ENCODE assay signal across 24 cellular contexts in genomic region chr7:127881564-127881963, GRCh38.
A peak's percentile ranks its signal among the peaks of the same experiment; 100 is the strongest.
DNase-seq lines count a peak whose midpoint lies in the region; ATAC-seq lines count a peak whose summit lies in the region.
"Had no signal": no experiment of that assay in that cellular context is flagged by ENCODE, and none has a peak within 500 bp of the region (broad histone marks: within the 10 kb centered on the region; RNA-seq: fewer than 3 reads in every experiment).

No MANE protein-coding gene starts in this region.

- POLR2A ChIA-PET in activated CD4-positive, alpha-beta T cell treated with anti-CD3 and anti-CD28 coated beads for 36 hours (lab: Charles Lee), result no interaction called here

- peaks cover 16% of the 10 kb centered on the region for H3K4me1 Mint-ChIP-seq in activated CD4-positive, alpha-beta T cell treated with anti-CD3 and anti-CD28 coated beads for 36 hours
- peaks cover 45% of the 10 kb centered on the region for H3K4me1 Mint-ChIP-seq in activated T-helper 1 cell treated with anti-CD3 and anti-CD28 coated beads, Interleukin-12 subunit alpha, Interleukin-12 subunit beta, Interleukin-2, Interleukin-4 antibody, amounts not matched to agents 30 ng/mL and 10 ng/mL and 1 ng/mL, durations not matched to agents 14 hours and 24 hours and 36 hours (ENCODE audit: low read depth)
- H3K4me1 Mint-ChIP-seq in stimulated activated memory B cell treated with anti-CD40 and anti-IgM and Interleukin-4, amounts not matched to agents 10 μg/mL and 1 μg/mL and 100 μg/mL, for 72 hours, result peaks cover 25% of the 10 kb centered on the region
- H3K4me1 Mint-ChIP-seq in immature natural killer cell, result peaks cover 2 to 22% of the 10 kb centered on the region in 2 donors

- no peaks in the 10 kb centered on the region for H3K27me3 Mint-ChIP-seq in activated CD4-positive, alpha-beta T cell treated with anti-CD3 and anti-CD28 coated beads for 36 hours
- H3K27me3 Mint-ChIP-seq in activated T-helper 1 cell treated with anti-CD3 and anti-CD28 coated beads, Interleukin-12 subunit alpha, Interleukin-12 subunit beta, Interleukin-2, Interleukin-4 antibody, amounts not matched to agents 30 ng/mL and 10 ng/mL and 1 ng/mL, durations not matched to agents 14 hours and 24 hours and 36 hours (ENCODE audit: insufficient read depth), result no peaks in the 10 kb centered on the region
- no peaks in the 10 kb centered on the region for H3K27me3 Mint-ChIP-seq in stimulated activated memory B cell treated with anti-CD40 and anti-IgM and Interleukin-4, amounts not matched to agents 10 μg/mL and 1 μg/mL and 100 μg/mL, for 72 hours
- peaks cover 0 to 3% (median 2%) of the 10 kb centered on the region in 3 donors for H3K27me3 Mint-ChIP-seq in immature natural killer cell (ENCODE audit: low read depth in 3 of 3)
- H3K27me3 Mint-ChIP-seq: CD4-positive, alpha-beta memory T cell had no signal

- H3K9me3 Mint-ChIP-seq in activated CD4-positive, alpha-beta T cell treated with anti-CD3 and anti-CD28 coated beads for 36 hours (ENCODE audit: low read depth), result no peaks in the 10 kb centered on the region
- H3K9me3 Mint-ChIP-seq in activated T-helper 1 cell treated with anti-CD3 and anti-CD28 coated beads, Interleukin-12 subunit alpha, Interleukin-12 subunit beta, Interleukin-2, Interleukin-4 antibody, amounts not matched to agents 30 ng/mL and 10 ng/mL and 1 ng/mL, durations not matched to agents 14 hours and 24 hours and 36 hours, result no peaks in the 10 kb centered on the region
- H3K9me3 Mint-ChIP-seq in stimulated activated memory B cell treated with anti-CD40 and anti-IgM and Interleukin-4, amounts not matched to agents 10 μg/mL and 1 μg/mL and 100 μg/mL, for 72 hours, result no peaks in the 10 kb centered on the region
- no peaks in the 10 kb centered on the region for H3K9me3 Mint-ChIP-seq in immature natural killer cell
- H3K9me3 Mint-ChIP-seq: H9, HFFc6 had no signal

- peak; percentile 70 for ATAC-seq in activated CD4-positive, alpha-beta T cell treated with anti-CD3 and anti-CD28 coated beads for 36 hours
- ATAC-seq in HG02610 (IDR thresholded peaks at IDR 0.05; ENCODE audit: unreplicated experiment), result peak; percentile 78
- peak; percentile 66 for ATAC-seq in stimulated activated memory B cell treated with anti-CD40 and anti-IgM and Interleukin-4, amounts not matched to agents 10 μg/mL and 1 μg/mL and 100 μg/mL, for 72 hours
- ATAC-seq in GM21423 (IDR thresholded peaks at IDR 0.05; ENCODE audit: unreplicated experiment), result no peak

- intact Hi-C loops in activated CD4-positive, alpha-beta T cell treated with anti-CD3 and anti-CD28 coated beads for 36 hours (cut with DNase I, micrococcal nuclease), result loop anchor here in 1 of 2 experiments (2.0 kb wide), 1 partner anchor 19 kb away; no protein-coding TSS in a partner anchor
- intact Hi-C loops in activated T-helper 1 cell treated with anti-CD3 and anti-CD28 coated beads, Interleukin-12 subunit alpha, Interleukin-12 subunit beta, Interleukin-2, Interleukin-4 antibody, amounts not matched to agents 30 ng/mL and 10 ng/mL and 1 ng/mL, durations not matched to agents 14 hours and 24 hours and 36 hours (cut with micrococcal nuclease), result no loop called here

- H3K4me3 Mint-ChIP-seq in activated CD4-positive, alpha-beta T cell treated with anti-CD3 and anti-CD28 coated beads for 36 hours, result no peak overlapping the region
- H3K4me3 Mint-ChIP-seq in activated T-helper 1 cell treated with anti-CD3 and anti-CD28 coated beads, Interleukin-12 subunit alpha, Interleukin-12 subunit beta, Interleukin-2, Interleukin-4 antibody, amounts not matched to agents 30 ng/mL and 10 ng/mL and 1 ng/mL, durations not matched to agents 14 hours and 24 hours and 36 hours, result no peak overlapping the region
- H3K4me3 Mint-ChIP-seq in stimulated activated memory B cell treated with anti-CD40 and anti-IgM and Interleukin-4, amounts not matched to agents 10 μg/mL and 1 μg/mL and 100 μg/mL, for 72 hours, result no peak overlapping the region
- H3K4me3 Mint-ChIP-seq in immature natural killer cell, result no peak overlapping the region
- H3K4me3 Mint-ChIP-seq: CD4-positive, alpha-beta memory T cell; H9; HFFc6 had no signal

- CTCF ChIA-PET in activated CD4-positive, alpha-beta T cell treated with anti-CD3 and anti-CD28 coated beads for 36 hours (lab: Charles Lee), result interaction anchor here (1.0 kb wide), 1 partner anchor 24 kb away, joined by 3 read pairs; no protein-coding TSS in a partner anchor

- peak overlapping the region; percentile 33 for H3K27ac Mint-ChIP-seq in activated CD4-positive, alpha-beta T cell treated with anti-CD3 and anti-CD28 coated beads for 36 hours
- peak overlapping the region; percentile 53 for H3K27ac Mint-ChIP-seq in activated T-helper 1 cell treated with anti-CD3 and anti-CD28 coated beads, Interleukin-12 subunit alpha, Interleukin-12 subunit beta, Interleukin-2, Interleukin-4 antibody, amounts not matched to agents 30 ng/mL and 10 ng/mL and 1 ng/mL, durations not matched to agents 14 hours and 24 hours and 36 hours
- peak overlapping the region; percentile 71 for H3K27ac Mint-ChIP-seq in stimulated activated memory B cell treated with anti-CD40 and anti-IgM and Interleukin-4, amounts not matched to agents 10 μg/mL and 1 μg/mL and 100 μg/mL, for 72 hours
- H3K27ac Mint-ChIP-seq in immature natural killer cell, result no peak overlapping the region
- H3K27ac Mint-ChIP-seq: CD4-positive, alpha-beta memory T cell; H9; HFFc6 had no signal

- peaks cover 7% of the 10 kb centered on the region for H3K36me3 Mint-ChIP-seq in activated CD4-positive, alpha-beta T cell treated with anti-CD3 and anti-CD28 coated beads for 36 hours (ENCODE audit: low read depth)
- H3K36me3 Mint-ChIP-seq in activated T-helper 1 cell treated with anti-CD3 and anti-CD28 coated beads, Interleukin-12 subunit alpha, Interleukin-12 subunit beta, Interleukin-2, Interleukin-4 antibody, amounts not matched to agents 30 ng/mL and 10 ng/mL and 1 ng/mL, durations not matched to agents 14 hours and 24 hours and 36 hours (ENCODE audit: low read depth), result peaks cover 14% of the 10 kb centered on the region
- H3K36me3 Mint-ChIP-seq in stimulated activated memory B cell treated with anti-CD40 and anti-IgM and Interleukin-4, amounts not matched to agents 10 μg/mL and 1 μg/mL and 100 μg/mL, for 72 hours, result peaks cover 29% of the 10 kb centered on the region
- H3K36me3 Mint-ChIP-seq in immature natural killer cell, result peaks cover 0 to 7% (median 5%) of the 10 kb centered on the region in 3 donors

- no peak for DNase-seq in activated CD4-positive, alpha-beta T cell treated with anti-CD3 and anti-CD28 coated beads for 36 hours
- no peak for DNase-seq in activated CD4-positive, alpha-beta T cell treated with anti-CD3 and anti-CD28 coated beads, Interleukin-2, amount 50 U/mL, for 48 hours
- no peak for DNase-seq in activated T-helper 1 cell treated with anti-CD3 and anti-CD28 coated beads, Interleukin-12 subunit alpha, Interleukin-12 subunit beta, Interleukin-2, Interleukin-4 antibody, amounts not matched to agents 30 ng/mL and 10 ng/mL and 1 ng/mL, durations not matched to agents 14 hours and 24 hours and 36 hours (ENCODE audit: low spot score)
- DNase-seq in RKO (ENCODE audit: low spot score) (no peak), immature natural killer cell (no peak)
- DNase-seq: ACHN; Caco-2; CD4-positive, alpha-beta memory T cell; DMS 273 treated with DMSO at 0.1 percent for 48 hours; DMS79 treated with DMSO at 0.1 percent for 48 hours; H9; HFFc6; Kasumi-1; NCI-H1694; NCI-H2081; NCI-H2171; NCI-H345; NCI-H524; NCI-H82; Peyer's patch; SJCRH30 had no signal

Comparison
In these comparisons a context has a peak if more than half of its experiments do, and no peak if none do; other contexts are left out.
1. H3K27ac Mint-ChIP-seq: peak in activated CD4-positive, alpha-beta T cell treated with anti-CD3 and anti-CD28 coated beads for 36 hours (single experiment), activated T-helper 1 cell treated with anti-CD3 and anti-CD28 coated beads, Interleukin-12 subunit alpha, Interleukin-12 subunit beta, Interleukin-2, Interleukin-4 antibody, amounts not matched to agents 30 ng/mL and 10 ng/mL and 1 ng/mL, durations not matched to agents 14 hours and 24 hours and 36 hours (single experiment) and stimulated activated memory B cell treated with anti-CD40 and anti-IgM and Interleukin-4, amounts not matched to agents 10 μg/mL and 1 μg/mL and 100 μg/mL, for 72 hours (single experiment); none in immature natural killer cell (0 of 6).